ENCODE assay signal across 8 cellular contexts in genomic region chr9:97012617-97013016, GRCh38. TPM values are rescaled to one million over a fixed set of nuclear protein-coding genes. Genes with fewer than 3 reads are reported as not detected.
DNase-seq lines count a peak whose midpoint lies in the region; ATAC-seq and TF ChIP-seq lines count a peak whose summit lies in the region.
"Not testable (repeated sequence)": the region's sequence is repeated elsewhere in the genome, so short reads cannot be mapped to it uniquely, and the experiment has no call there.

No MANE protein-coding gene starts in this region.

- in situ Hi-C loops in GM23248 (cut with MboI); astrocyte of the spinal cord (cut with HindIII; ENCODE audit: low sequenced_read_pairs): not testable (repeated sequence)

- peak overlapping the region; percentile 71 for H3K27ac ChIP-seq in GM23248
- H3K27ac ChIP-seq in SK-N-MC: not testable (repeated sequence)
- H3K27ac ChIP-seq in cardiac muscle cell: peak overlapping the region; percentile 72

- not testable (repeated sequence) for H3K9me3 Mint-ChIP-seq in nephron, type B pancreatic cell

- peak overlapping the region; percentile 87 for H3K4me2 ChIP-seq in GM23248 (ENCODE audit: unreplicated experiment)

- not testable (repeated sequence) for H3K27me3 Mint-ChIP-seq in nephron (ENCODE audit: low read depth); type B pancreatic cell

- H3K36me3 Mint-ChIP-seq in nephron (ENCODE audit: low read depth); type B pancreatic cell: not testable (repeated sequence)

- ATAC-seq in GM18498 (IDR thresholded peaks at IDR 0.05; ENCODE audit: unreplicated experiment): peak; percentile 70
- ATAC-seq in HG03469 (IDR thresholded peaks at IDR 0.05; ENCODE audit: unreplicated experiment): peak; percentile 37

- H3F3A ChIP-seq in GM23248 (ENCODE audit: insufficient read depth): not testable (repeated sequence)

- peaks cover 41% of the 10 kb centered on the region for H3K79me2 ChIP-seq in GM23248 (ENCODE audit: insufficient read depth)

- H3K4me1 ChIP-seq in GM23248 (ENCODE audit: insufficient read depth); cardiac muscle cell (ENCODE audit: low read depth): not testable (repeated sequence)

- H3K9me2 ChIP-seq in GM23248 (ENCODE audit: insufficient read depth): not testable (repeated sequence)

- H3K9me3 ChIP-seq in GM23248 (ENCODE audit: low read depth); SK-N-MC (ENCODE audit: low read depth, low read length); cardiac muscle cell (ENCODE audit: low read depth): not testable (repeated sequence)

- H3K4me3 ChIP-seq in GM23248 (peak overlapping the region; percentile 75), SK-N-MC (peak overlapping the region; percentile 77), astrocyte of the spinal cord (ENCODE audit: low read depth, low read length) (peak overlapping the region; percentile 47), cardiac muscle cell (peak overlapping the region; percentile 60)

- H3K27me3 ChIP-seq in GM23248 (replicated peaks; ENCODE audit: insufficient read depth); cardiac muscle cell: not testable (repeated sequence)

- not testable (repeated sequence) for H3K36me3 ChIP-seq in GM23248 (ENCODE audit: low read depth); SK-N-MC (ENCODE audit: insufficient read depth, low read length); cardiac muscle cell

- H3K27ac Mint-ChIP-seq in nephron (peak overlapping the region; percentile 85 to 95 (median 92)), type B pancreatic cell (peak overlapping the region; percentile 95)

- TF ChIP-seq CTCF in astrocyte of the spinal cord (IDR thresholded peaks at IDR 0.05; ENCODE audit: low read depth, low read length); cardiac muscle cell (IDR thresholded peaks at IDR 0.05; ENCODE audit: low read depth, low read length); nephron (IDR thresholded peaks at IDR 0.05; ENCODE audit: unreplicated experiment in 3 of 3); type B pancreatic cell (conservative IDR thresholded peaks at IDR 0.05): not testable (repeated sequence)

- peak overlapping the region; percentile 88 to 95 (median 93) for H3K4me3 Mint-ChIP-seq in nephron
- peak overlapping the region; percentile 92 for H3K4me3 Mint-ChIP-seq in type B pancreatic cell

- H3K9ac ChIP-seq in GM23248: peak overlapping the region; percentile 75
- peak overlapping the region; percentile 23 for H3K9ac ChIP-seq in SK-N-MC (ENCODE audit: insufficient read length)

- peak overlapping the region; percentile 80 for H2AFZ ChIP-seq in GM23248

- 0 to 2% methylated on average over 16 to 18 of the region's 18 CpGs for WGBS in GM23248 (ENCODE audit: low coverage in 1 of 2, low lambda C conversion rate in 2 of 2, missing lambda C conversion rate in 2 of 2), 2 experiments

- H4K20me1 ChIP-seq in GM23248 (ENCODE audit: insufficient read depth): not testable (repeated sequence)

- H3K4me1 Mint-ChIP-seq in nephron; type B pancreatic cell (ENCODE audit: unreplicated experiment): not testable (repeated sequence)

- DNase-seq in GM23248 (peak; percentile 22), astrocyte of the spinal cord (ENCODE audit: low read depth, low spot score) (peak; percentile 9), cardiac muscle cell (ENCODE audit: low read depth in 1 of 2, low spot score in 1 of 2) (peak in 1 of 2 donors; percentile 13)
- not testable (repeated sequence) for DNase-seq in SK-N-MC (ENCODE audit: low read depth, low spot score); type B pancreatic cell (ENCODE audit: extremely low spot score, unreplicated experiment)

RNA-seq across cellular contexts. Expression of gene CTSV, which starts 26.3 kb away (rescaled TPM):
- not detected in 2 replicates for total RNA-seq in GM23248 (2014; rRNA removed; shearing (Covaris generic))
- 0.16 TPM in 1 of 2 replicates, not detected in the other for polyA plus RNA-seq in GM23248 (2016; fragmentation: Nextera tagmentation; extraction: Ambion mirVana)
- 29.0 and 33.9 TPM in 2 replicates for total RNA-seq in cardiac muscle cell
- polyA plus RNA-seq in cardiac muscle cell: 60.9 and 65.5 TPM in 2 replicates
- total RNA-seq in type B pancreatic cell (ENCODE audit: low replicate concordance): 6.7 and 11.3 TPM in 2 replicates
